In genomic region chr2:68340631-68341329, GRCh38 we compare ENCODE assay signal across 29 cellular contexts. TPM values are rescaled to one million over a fixed set of nuclear protein-coding genes. Genes with fewer than 3 reads are reported as not detected.
"Had no signal": no experiment of that assay in that cellular context is flagged by ENCODE, and none has a peak within 500 bp of the region (broad histone marks: within the 10 kb centered on the region; RNA-seq: fewer than 3 reads in every experiment).

No MANE protein-coding gene starts in this region.

- ATAC-seq: activated CD4-positive, alpha-beta T cell treated with anti-CD3 and anti-CD28 coated beads for 36 hours; activated T-helper 17 cell treated with anti-CD3 and anti-CD28 coated beads, Interleukin-2, amount 50 U/mL, for 72 hours; gastrocnemius medialis; left colon; lower lobe of right lung; stimulated activated naive CD8-positive, alpha-beta T cell treated with anti-CD3 and anti-CD28 coated beads, Interleukin-15, Interleukin-2, amounts not matched to agents 100 U/mL and 50 U/mL, for 24 hours had no signal

- H3K4me3 ChIP-seq: adrenal gland, breast epithelium, coronary artery, esophagus squamous epithelium, gastrocnemius medialis, lower lobe of right lung, ovary, prostate gland, right atrium auricular region, tibial nerve had no signal

- H3K36me3 ChIP-seq: adrenal gland, breast epithelium, esophagus squamous epithelium, gastrocnemius medialis, lower lobe of right lung, ovary, prostate gland, right atrium auricular region, tibial nerve had no signal

- H3K27me3 ChIP-seq: breast epithelium, gastrocnemius medialis, ovary, right atrium auricular region had no signal

- H3K27ac Mint-ChIP-seq: activated B cell treated with CpG ODN at 0.5 μM for 24 hours; activated CD4-positive, alpha-beta T cell treated with anti-CD3 and anti-CD28 coated beads for 36 hours; activated naive CD8-positive, alpha-beta T cell; activated T-cell treated with anti-CD3 and anti-CD28 coated beads, Interleukin-2, amount 50 U/mL, for 24 hours; activated T-helper 17 cell treated with anti-CD3 and anti-CD28 coated beads, Interleukin-2, amount 50 U/mL, for 72 hours; endodermal cell; T-helper 1 cell treated with Interleukin-12 subunit alpha and Interleukin-12 subunit beta and Interleukin-4 antibody, amounts not matched to agents 30 μg/mL and 1 μg/mL, for 36 hours had no signal

- H3K9me3 ChIP-seq: adrenal gland, breast epithelium, esophagus squamous epithelium, gastrocnemius medialis, lower lobe of right lung, ovary, prostate gland, right atrium auricular region, tibial nerve had no signal

- H3K27ac ChIP-seq: adrenal gland, breast epithelium, coronary artery, esophagus squamous epithelium, gastrocnemius medialis, lower lobe of right lung, ovary, prostate gland, right atrium auricular region, tibial nerve had no signal

- DNase-seq: activated B cell treated with CpG ODN at 0.5 μM for 24 hours; activated CD4-positive, alpha-beta T cell treated with anti-CD3 and anti-CD28 coated beads for 36 hours; activated CD4-positive, alpha-beta T cell treated with anti-CD3 and anti-CD28 coated beads, Interleukin-2, amount 50 U/mL, for 4 hours; activated CD8-positive, alpha-beta memory T cell treated with anti-CD3 and anti-CD28 coated beads for 24 hours; activated CD8-positive, alpha-beta memory T cell treated with anti-CD3 and anti-CD28 coated beads, Interleukin-2, amount 50 U/mL, for 4 hours; activated T-cell treated with anti-CD3 and anti-CD28 coated beads, Interleukin-2, amount 50 U/mL, for 24 hours; adrenal gland; endodermal cell; esophagus squamous epithelium; gastrocnemius medialis; islet precursor cell; left colon; lower lobe of right lung; mesendoderm; naive B cell; ovary; stimulated activated CD4-positive, alpha-beta T cell treated with anti-CD3 and anti-CD28 coated beads, Interleukin-4, amount 100 ng/mL, for 4 hours; stimulated activated naive CD8-positive, alpha-beta T cell treated with anti-CD3 and anti-CD28 coated beads, Interleukin-15, Interleukin-2, amounts not matched to agents 100 U/mL and 50 U/mL, for 24 hours; T1000 had no signal

- H3K4me1 Mint-ChIP-seq: activated CD4-positive, alpha-beta T cell treated with anti-CD3 and anti-CD28 coated beads for 36 hours; activated T-helper 17 cell treated with anti-CD3 and anti-CD28 coated beads, Interleukin-2, amount 50 U/mL, for 72 hours; endodermal cell had no signal

- H3K36me3 Mint-ChIP-seq: activated naive CD8-positive, alpha-beta T cell; naive B cell had no signal

- H3K9me3 Mint-ChIP-seq: activated B cell treated with CpG ODN at 0.5 μM for 24 hours; activated T-cell treated with anti-CD3 and anti-CD28 coated beads, Interleukin-2, amount 50 U/mL, for 24 hours; activated T-helper 17 cell treated with anti-CD3 and anti-CD28 coated beads, Interleukin-2, amount 50 U/mL, for 72 hours; endodermal cell; naive B cell; neural crest cell; T-helper 1 cell treated with Interleukin-12 subunit alpha and Interleukin-12 subunit beta and Interleukin-4 antibody, amounts not matched to agents 30 μg/mL and 1 μg/mL, for 36 hours had no signal

- H3K4me3 Mint-ChIP-seq: activated B cell treated with CpG ODN at 0.5 μM for 24 hours; activated CD4-positive, alpha-beta T cell treated with anti-CD3 and anti-CD28 coated beads for 36 hours; activated naive CD8-positive, alpha-beta T cell; activated T-cell treated with anti-CD3 and anti-CD28 coated beads, Interleukin-2, amount 50 U/mL, for 24 hours; activated T-helper 17 cell treated with anti-CD3 and anti-CD28 coated beads, Interleukin-2, amount 50 U/mL, for 72 hours; endodermal cell; naive B cell; neural crest cell; T-helper 1 cell treated with Interleukin-12 subunit alpha and Interleukin-12 subunit beta and Interleukin-4 antibody, amounts not matched to agents 30 μg/mL and 1 μg/mL, for 36 hours had no signal

- H3K4me1 ChIP-seq: adrenal gland, breast epithelium, esophagus squamous epithelium, gastrocnemius medialis, lower lobe of right lung, prostate gland, right atrium auricular region, tibial nerve had no signal

- H3K27me3 Mint-ChIP-seq: activated B cell treated with CpG ODN at 0.5 μM for 24 hours had no signal

RNA-seq across cellular contexts. Expression of gene CNRIP1, which starts 21.0 kb away (rescaled TPM):
- total RNA-seq: activated B cell treated with CpG ODN at 0.5 μM for 24 hours; activated CD4-positive, alpha-beta T cell treated with anti-CD3 and anti-CD28 coated beads for 36 hours; activated T-helper 17 cell treated with anti-CD3 and anti-CD28 coated beads, Interleukin-2, amount 50 U/mL, for 72 hours had no signal

RNA-seq across cellular contexts. Expression of gene PLEK, which starts 24.3 kb away (rescaled TPM):
- total RNA-seq: astrocyte, endodermal cell, neural crest cell had no signal
